ENCODE assay signal across 1 cellular context in the genomic region with DNA sequence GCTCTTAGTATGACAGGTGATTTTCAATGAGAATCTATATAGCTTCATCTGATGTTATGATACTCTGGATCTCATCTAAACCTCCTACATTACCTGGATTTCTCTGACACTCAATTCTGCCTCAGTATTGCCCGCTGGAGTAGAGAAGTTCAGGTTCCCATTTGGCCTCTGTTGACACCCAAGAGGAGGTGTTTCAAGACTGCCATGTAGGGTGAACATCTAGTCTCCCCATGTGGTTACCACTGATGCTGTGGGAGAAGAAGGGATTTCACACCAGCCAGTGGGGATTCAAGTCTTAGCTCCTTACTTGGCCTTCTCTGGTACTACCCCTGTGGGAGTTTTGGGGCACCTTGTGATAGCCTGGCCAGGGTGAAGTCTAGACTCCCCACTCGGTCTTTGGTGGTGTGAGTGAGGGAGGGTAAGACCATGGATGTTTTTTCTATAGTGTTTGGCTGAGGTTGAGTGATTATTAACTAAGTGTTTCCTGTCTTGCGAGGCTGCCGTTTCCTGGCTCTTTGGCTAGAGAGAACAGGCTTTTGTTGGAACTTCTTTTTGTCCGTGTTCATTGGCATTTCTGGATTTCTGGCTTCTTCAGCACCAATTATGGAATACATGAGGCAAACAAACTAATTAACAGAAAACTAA.
TF ChIP-seq lines count a peak whose summit lies in the region.

No MANE protein-coding gene starts in this region.

TF ChIP-seq in HepG2, 621 proteins besides CTCF, POLR2A, EP300 and RAD21 (continued from another document and continues in another):
- TF ChIP-seq, protein P1, sequence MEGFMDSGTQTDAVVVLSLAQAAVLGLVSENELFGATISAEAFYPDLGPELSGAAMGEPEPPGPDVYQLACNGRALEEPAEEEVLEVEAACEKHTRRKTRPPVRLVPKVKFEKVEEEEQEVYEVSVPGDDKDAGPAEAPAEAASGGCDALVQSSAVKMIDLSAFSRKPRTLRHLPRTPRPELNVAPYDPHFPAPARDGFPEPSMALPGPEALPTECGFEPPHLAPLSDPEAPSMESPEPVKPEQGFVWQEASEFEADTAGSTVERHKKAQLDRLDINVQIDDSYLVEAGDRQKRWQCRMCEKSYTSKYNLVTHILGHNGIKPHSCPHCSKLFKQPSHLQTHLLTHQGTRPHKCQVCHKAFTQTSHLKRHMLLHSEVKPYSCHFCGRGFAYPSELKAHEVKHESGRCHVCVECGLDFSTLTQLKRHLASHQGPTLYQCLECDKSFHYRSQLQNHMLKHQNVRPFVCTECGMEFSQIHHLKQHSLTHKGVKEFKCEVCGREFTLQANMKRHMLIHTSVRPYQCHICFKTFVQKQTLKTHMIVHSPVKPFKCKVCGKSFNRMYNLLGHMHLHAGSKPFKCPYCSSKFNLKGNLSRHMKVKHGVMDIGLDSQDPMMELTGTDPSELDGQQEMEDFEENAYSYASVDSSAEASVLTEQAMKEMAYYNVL (CRISPR knock-in tag; IDR thresholded peaks at IDR 0.05; ENCODE audit: borderline replicate concordance), result peak; percentile 31; the same call in 1 of the 2 replicates
- no peak for TF ChIP-seq ZNF572 (CRISPR knock-in tag; IDR thresholded peaks at IDR 0.05)
- TF ChIP-seq RARA (CRISPR knock-in tag; IDR thresholded peaks at IDR 0.05), result 0 out of 2 replicates have a peak, but pooled peaks have one; percentile 14
- TF ChIP-seq, protein P2, sequence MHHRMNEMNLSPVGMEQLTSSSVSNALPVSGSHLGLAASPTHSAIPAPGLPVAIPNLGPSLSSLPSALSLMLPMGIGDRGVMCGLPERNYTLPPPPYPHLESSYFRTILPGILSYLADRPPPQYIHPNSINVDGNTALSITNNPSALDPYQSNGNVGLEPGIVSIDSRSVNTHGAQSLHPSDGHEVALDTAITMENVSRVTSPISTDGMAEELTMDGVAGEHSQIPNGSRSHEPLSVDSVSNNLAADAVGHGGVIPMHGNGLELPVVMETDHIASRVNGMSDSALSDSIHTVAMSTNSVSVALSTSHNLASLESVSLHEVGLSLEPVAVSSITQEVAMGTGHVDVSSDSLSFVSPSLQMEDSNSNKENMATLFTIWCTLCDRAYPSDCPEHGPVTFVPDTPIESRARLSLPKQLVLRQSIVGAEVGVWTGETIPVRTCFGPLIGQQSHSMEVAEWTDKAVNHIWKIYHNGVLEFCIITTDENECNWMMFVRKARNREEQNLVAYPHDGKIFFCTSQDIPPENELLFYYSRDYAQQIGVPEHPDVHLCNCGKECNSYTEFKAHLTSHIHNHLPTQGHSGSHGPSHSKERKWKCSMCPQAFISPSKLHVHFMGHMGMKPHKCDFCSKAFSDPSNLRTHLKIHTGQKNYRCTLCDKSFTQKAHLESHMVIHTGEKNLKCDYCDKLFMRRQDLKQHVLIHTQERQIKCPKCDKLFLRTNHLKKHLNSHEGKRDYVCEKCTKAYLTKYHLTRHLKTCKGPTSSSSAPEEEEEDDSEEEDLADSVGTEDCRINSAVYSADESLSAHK (CRISPR knock-in tag; IDR thresholded peaks at IDR 0.05; ENCODE audit: borderline replicate concordance), result no peak
- TF ChIP-seq ZFP37 (CRISPR knock-in tag; IDR thresholded peaks at IDR 0.05; ENCODE audit: borderline replicate concordance), result no peak
- no peak for TF ChIP-seq ZBTB4 (CRISPR knock-in tag; IDR thresholded peaks at IDR 0.05; ENCODE audit: borderline replicate concordance)
- TF ChIP-seq ZNF335 (CRISPR knock-in tag; IDR thresholded peaks at IDR 0.05), result no peak
- no peak for TF ChIP-seq ZNF740 (CRISPR knock-in tag; IDR thresholded peaks at IDR 0.05)
- TF ChIP-seq WIZ (CRISPR knock-in tag; IDR thresholded peaks at IDR 0.05), result no peak
- no peak for TF ChIP-seq ATAD3A (CRISPR knock-in tag; IDR thresholded peaks at IDR 0.05)
- 0 out of 2 replicates have a peak, but pooled peaks have one; percentile 30 for TF ChIP-seq POLR2G (IDR thresholded peaks at IDR 0.05; ENCODE audit: low read depth, low read length)
- TF ChIP-seq HDAC2 (CRISPR knock-in tag; IDR thresholded peaks at IDR 0.05), result peak; percentile 31; the same call in 1 of the 2 replicates
- TF ChIP-seq, protein P3, sequence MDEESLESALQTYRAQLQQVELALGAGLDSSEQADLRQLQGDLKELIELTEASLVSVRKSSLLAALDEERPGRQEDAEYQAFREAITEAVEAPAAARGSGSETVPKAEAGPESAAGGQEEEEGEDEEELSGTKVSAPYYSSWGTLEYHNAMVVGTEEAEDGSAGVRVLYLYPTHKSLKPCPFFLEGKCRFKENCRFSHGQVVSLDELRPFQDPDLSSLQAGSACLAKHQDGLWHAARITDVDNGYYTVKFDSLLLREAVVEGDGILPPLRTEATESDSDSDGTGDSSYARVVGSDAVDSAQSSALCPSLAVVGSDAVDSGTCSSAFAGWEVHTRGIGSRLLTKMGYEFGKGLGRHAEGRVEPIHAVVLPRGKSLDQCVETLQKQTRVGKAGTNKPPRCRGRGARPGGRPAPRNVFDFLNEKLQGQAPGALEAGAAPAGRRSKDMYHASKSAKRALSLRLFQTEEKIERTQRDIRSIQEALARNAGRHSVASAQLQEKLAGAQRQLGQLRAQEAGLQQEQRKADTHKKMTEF (CRISPR knock-in tag; IDR thresholded peaks at IDR 0.05), result 0 out of 2 replicates have a peak, but pooled peaks have one; percentile 32
- no peak for TF ChIP-seq CAMTA2 (CRISPR knock-in tag; IDR thresholded peaks at IDR 0.05; ENCODE audit: borderline replicate concordance)
- TF ChIP-seq, protein P4, sequence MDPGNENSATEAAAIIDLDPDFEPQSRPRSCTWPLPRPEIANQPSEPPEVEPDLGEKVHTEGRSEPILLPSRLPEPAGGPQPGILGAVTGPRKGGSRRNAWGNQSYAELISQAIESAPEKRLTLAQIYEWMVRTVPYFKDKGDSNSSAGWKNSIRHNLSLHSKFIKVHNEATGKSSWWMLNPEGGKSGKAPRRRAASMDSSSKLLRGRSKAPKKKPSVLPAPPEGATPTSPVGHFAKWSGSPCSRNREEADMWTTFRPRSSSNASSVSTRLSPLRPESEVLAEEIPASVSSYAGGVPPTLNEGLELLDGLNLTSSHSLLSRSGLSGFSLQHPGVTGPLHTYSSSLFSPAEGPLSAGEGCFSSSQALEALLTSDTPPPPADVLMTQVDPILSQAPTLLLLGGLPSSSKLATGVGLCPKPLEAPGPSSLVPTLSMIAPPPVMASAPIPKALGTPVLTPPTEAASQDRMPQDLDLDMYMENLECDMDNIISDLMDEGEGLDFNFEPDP (CRISPR knock-in tag; conservative IDR thresholded peaks at IDR 0.05), result no peak
- peak; percentile 39; the same call in 1 of the 2 replicates for TF ChIP-seq ARID5B (CRISPR knock-in tag; IDR thresholded peaks at IDR 0.05)
- no peak for TF ChIP-seq RARG (CRISPR knock-in tag; IDR thresholded peaks at IDR 0.05; ENCODE audit: low read depth)
- TF ChIP-seq NR3C1 (CRISPR knock-in tag; IDR thresholded peaks at IDR 0.05), result no peak
- TF ChIP-seq NFE2 (CRISPR knock-in tag; IDR thresholded peaks at IDR 0.05), result no peak
- no peak for TF ChIP-seq AGO1 (IDR thresholded peaks at IDR 0.05; ENCODE audit: low read depth, low read length, poor library complexity, severe bottlenecking)
- no peak for TF ChIP-seq ZNF484 (CRISPR knock-in tag; IDR thresholded peaks at IDR 0.05; ENCODE audit: borderline replicate concordance, low read depth)
- TF ChIP-seq ZNF20 (CRISPR knock-in tag; IDR thresholded peaks at IDR 0.05), result no peak
- TF ChIP-seq SUZ12 (IDR thresholded peaks at IDR 0.05; ENCODE audit: low read depth, low read length), result no peak
- no peak for TF ChIP-seq CHCHD3 (CRISPR knock-in tag; IDR thresholded peaks at IDR 0.05)
- no peak for TF ChIP-seq RCOR2 (CRISPR knock-in tag; IDR thresholded peaks at IDR 0.05)
- TF ChIP-seq ZNF224 (CRISPR knock-in tag; IDR thresholded peaks at IDR 0.05), result no peak
- TF ChIP-seq PTBP1 (IDR thresholded peaks at IDR 0.05; ENCODE audit: low read depth, low read length, poor library complexity, severe bottlenecking), result no peak
- TF ChIP-seq MXD4 (CRISPR knock-in tag; IDR thresholded peaks at IDR 0.05), result 0 out of 2 replicates have a peak, but pooled peaks have one; percentile 18
- no peak for TF ChIP-seq BHLHE40 (IDR thresholded peaks at IDR 0.05; ENCODE audit: low read length)
- peak; percentile 54; the same call in 1 of the 2 replicates for TF ChIP-seq SOX5 (CRISPR knock-in tag; IDR thresholded peaks at IDR 0.05; ENCODE audit: borderline replicate concordance)
- TF ChIP-seq STAT5B (CRISPR knock-in tag; IDR thresholded peaks at IDR 0.05), result no peak
- no peak for TF ChIP-seq ZNF296 (CRISPR knock-in tag; conservative IDR thresholded peaks at IDR 0.05)
- TF ChIP-seq ZNF747 (CRISPR knock-in tag; IDR thresholded peaks at IDR 0.05; ENCODE audit: borderline replicate concordance), result no peak
- no peak for TF ChIP-seq PRPF4 (IDR thresholded peaks at IDR 0.05; ENCODE audit: low read depth, low read length, poor library complexity, severe bottlenecking)
- TF ChIP-seq YEATS2 (CRISPR knock-in tag; IDR thresholded peaks at IDR 0.05; ENCODE audit: borderline replicate concordance), result no peak
- TF ChIP-seq ONECUT2 (CRISPR knock-in tag; IDR thresholded peaks at IDR 0.05), result no peak
- TF ChIP-seq HBP1 (CRISPR knock-in tag; IDR thresholded peaks at IDR 0.05; ENCODE audit: low read depth), result no peak
- TF ChIP-seq, protein P5, sequence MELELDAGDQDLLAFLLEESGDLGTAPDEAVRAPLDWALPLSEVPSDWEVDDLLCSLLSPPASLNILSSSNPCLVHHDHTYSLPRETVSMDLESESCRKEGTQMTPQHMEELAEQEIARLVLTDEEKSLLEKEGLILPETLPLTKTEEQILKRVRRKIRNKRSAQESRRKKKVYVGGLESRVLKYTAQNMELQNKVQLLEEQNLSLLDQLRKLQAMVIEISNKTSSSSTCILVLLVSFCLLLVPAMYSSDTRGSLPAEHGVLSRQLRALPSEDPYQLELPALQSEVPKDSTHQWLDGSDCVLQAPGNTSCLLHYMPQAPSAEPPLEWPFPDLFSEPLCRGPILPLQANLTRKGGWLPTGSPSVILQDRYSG (CRISPR knock-in tag; IDR thresholded peaks at IDR 0.05), result no peak
